Comparison of ENCODE assay signal across 16 cellular contexts in the genomic region with DNA sequence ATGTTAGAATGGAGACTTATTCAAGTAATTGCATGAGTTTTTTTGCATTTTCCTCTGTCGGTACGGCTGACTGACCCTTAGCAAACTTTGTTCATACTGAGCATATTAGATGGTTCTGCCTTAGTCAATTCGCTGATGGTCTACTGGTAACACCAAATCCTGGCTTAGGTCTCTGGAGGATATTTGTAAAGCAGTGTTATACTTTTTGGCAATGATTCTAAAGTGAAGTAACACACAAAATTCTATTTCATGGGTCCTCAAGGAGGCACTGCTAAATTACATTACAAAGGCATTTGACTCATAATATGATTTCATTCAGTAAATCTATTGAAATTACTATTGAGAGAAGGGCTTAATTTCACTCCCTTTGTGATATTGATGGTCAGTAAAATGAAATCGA.
"Had no signal": no experiment of that assay in that cellular context is flagged by ENCODE, and none has a peak within 500 bp of the region (broad histone marks: within the 10 kb centered on the region; RNA-seq: fewer than 3 reads in every experiment).

No MANE protein-coding gene starts in this region.

- H3K4me1 ChIP-seq: neural progenitor cell, right lobe of liver, spleen, stomach had no signal

- ATAC-seq: activated CD4-positive, CD25-positive, alpha-beta regulatory T cell treated with anti-CD3 and anti-CD28 coated beads, Interleukin-2, amount 50 U/mL, for 24 hours; right lobe of liver; T-cell had no signal

- H3K36me3 ChIP-seq: neural progenitor cell, ovary, right lobe of liver, spleen, stomach had no signal

- H3K4me3 ChIP-seq: esophagus muscularis mucosa, lung, neural progenitor cell, ovary, right lobe of liver, spleen, stomach, thoracic aorta had no signal

- H3K27ac ChIP-seq: neural progenitor cell, ovary, right lobe of liver, spleen, stomach had no signal

- H3K9me3 ChIP-seq: esophagus muscularis mucosa, ovary, right lobe of liver, spleen, stomach, thoracic aorta had no signal

- DNase-seq: activated CD4-positive, alpha-beta T cell treated with anti-CD3 and anti-CD28 coated beads, Interleukin-2, amount 50 U/mL, for 1 hour; activated naive CD4-positive, alpha-beta T cell; activated naive CD8-positive, alpha-beta T cell treated with anti-CD3 and anti-CD28 coated beads, Interleukin-2, amount 10 ng/mL, durations not matched to agents 7 days and 5 days; caudate nucleus; midbrain; ovary; right lobe of liver; spleen; stomach; T-cell; T-helper 9 cell had no signal

- H3K27me3 ChIP-seq: esophagus muscularis mucosa, neural progenitor cell, ovary, right lobe of liver, spleen, stomach had no signal

- H3K9ac ChIP-seq: neural progenitor cell had no signal
